In genomic region chr17:18785933-18786332, GRCh38 we compare ENCODE assay signal across 9 cellular contexts. TPM values are rescaled to one million over a fixed set of nuclear protein-coding genes. Genes with fewer than 3 reads are reported as not detected.
DNase-seq lines count a peak whose midpoint lies in the region; ATAC-seq, FAIRE-seq and TF ChIP-seq lines count a peak whose summit lies in the region.
"Not testable (repeated sequence)": the region's sequence is repeated elsewhere in the genome, so short reads cannot be mapped to it uniquely, and the experiment has no call there.
"Had no signal": no experiment of that assay in that cellular context is flagged by ENCODE, and none has a peak within 500 bp of the region (broad histone marks: within the 10 kb centered on the region; RNA-seq: fewer than 3 reads in every experiment).

No MANE protein-coding gene starts in this region.

- peaks cover 42% of the 10 kb centered on the region for H3K4me1 Mint-ChIP-seq in CD8-positive, alpha-beta T cell (ENCODE audit: low read depth)
- H3K4me1 Mint-ChIP-seq in astrocyte (ENCODE audit: low read depth, unreplicated experiment) = peaks cover 15% of the 10 kb centered on the region
- H3K4me1 Mint-ChIP-seq in nephron progenitor cell = peaks cover 36% of the 10 kb centered on the region

- intact Hi-C loops in CD8-positive, alpha-beta T cell (cut with DNase I, micrococcal nuclease); HepG2 (cut with micrococcal nuclease; ENCODE audit: unreplicated experiment): not testable (repeated sequence)

- H3K9me3 Mint-ChIP-seq in CD8-positive, alpha-beta T cell; astrocyte (ENCODE audit: unreplicated experiment); nephron progenitor cell: not testable (repeated sequence)

- not testable (repeated sequence) for FAIRE-seq in astrocyte (lab: Jason Lieb, UNC)
- FAIRE-seq in HepG2 (lab: Jason Lieb, UNC) = peak; percentile 8

- not testable (repeated sequence) for H3K27me3 ChIP-seq in CD8-positive, alpha-beta T cell (ENCODE audit: insufficient read depth, low read length); WERI-Rb-1 (ENCODE audit: insufficient read depth, low read depth, severe bottlenecking); astrocyte (ENCODE audit: insufficient read depth, low read length); ectodermal cell (ENCODE audit: control insufficient read depth, insufficient read depth, low read length, poor library complexity, severe bottlenecking); HepG2 (ENCODE audit: control insufficient read depth in 1 of 2, insufficient read depth in 2 of 2, low read length in 2 of 2)

- BruUV-seq in HepG2 (replicated peaks; lab: Mats Ljungman, UMichigan) = not testable (repeated sequence)

- H3K4me3 Mint-ChIP-seq in CD8-positive, alpha-beta T cell; astrocyte (ENCODE audit: unreplicated experiment); nephron progenitor cell: not testable (repeated sequence)

- H3K4me1 ChIP-seq in CD8-positive, alpha-beta T cell (ENCODE audit: insufficient read depth, low read length); astrocyte (ENCODE audit: insufficient read depth, low read length); ectodermal cell (ENCODE audit: control insufficient read depth, insufficient read depth, low read length); HepG2 (ENCODE audit: insufficient read depth, low read length): not testable (repeated sequence)

- DNase-seq in CD8-positive, alpha-beta T cell; astrocyte (ENCODE audit: low read depth); HepG2 (ENCODE audit: low spot score); nephron progenitor cell: not testable (repeated sequence)
- DNase-seq in ELF-1 (ENCODE audit: low read depth, low spot score) = peak; percentile 16
- peak; percentile 12 for DNase-seq in WERI-Rb-1

- not testable (repeated sequence) for H3K4me2 ChIP-seq in astrocyte (ENCODE audit: low read length); HepG2 (ENCODE audit: low read depth, low read length)

- H3K27ac Mint-ChIP-seq in CD8-positive, alpha-beta T cell = peak overlapping the region; percentile 8
- H3K27ac Mint-ChIP-seq in astrocyte (ENCODE audit: unreplicated experiment) (peak overlapping the region; percentile 12), nephron progenitor cell (peak overlapping the region; percentile 88)

- not testable (repeated sequence) for H3K4me3 ChIP-seq in CD8-positive, alpha-beta T cell (ENCODE audit: low read depth, low read length); WERI-Rb-1 (ENCODE audit: low read depth, low read length); astrocyte (ENCODE audit: insufficient read depth, low read depth, low read length); ectodermal cell (ENCODE audit: insufficient read depth, low read depth, low read length); HepG2 (replicated peaks in 1 of 3; ENCODE audit: insufficient read depth in 1 of 3, low read depth in 2 of 3, low read length in 3 of 3)

- H3K79me2 ChIP-seq in astrocyte (ENCODE audit: insufficient read depth, low read length) (peaks cover 45% of the 10 kb centered on the region), HepG2 (ENCODE audit: insufficient read depth, low read length) (peaks cover 16% of the 10 kb centered on the region)

- H3K9ac ChIP-seq in astrocyte (ENCODE audit: low read length); HepG2 (ENCODE audit: insufficient read depth, low read depth, low read length): not testable (repeated sequence)

- H3K9me3 ChIP-seq in CD8-positive, alpha-beta T cell (ENCODE audit: low read length); WERI-Rb-1 (ENCODE audit: severe bottlenecking); astrocyte (ENCODE audit: insufficient read depth, low read depth, low read length); ectodermal cell (ENCODE audit: control insufficient read depth, low read length); HepG2 (ENCODE audit: low read length): not testable (repeated sequence)

- H3K36me3 ChIP-seq in CD8-positive, alpha-beta T cell (ENCODE audit: insufficient read depth, low read length); WERI-Rb-1; astrocyte (ENCODE audit: insufficient read depth, low read length); ectodermal cell (ENCODE audit: control insufficient read depth, insufficient read depth, low read length); HepG2 (replicated peaks in 1 of 2; ENCODE audit: control insufficient read depth in 1 of 2, insufficient read depth in 2 of 2, low read length in 2 of 2): not testable (repeated sequence)

- H3K36me3 Mint-ChIP-seq in CD8-positive, alpha-beta T cell = peaks cover 36% of the 10 kb centered on the region
- not testable (repeated sequence) for H3K36me3 Mint-ChIP-seq in astrocyte (ENCODE audit: low read depth, unreplicated experiment)
- peaks cover 42% of the 10 kb centered on the region for H3K36me3 Mint-ChIP-seq in nephron progenitor cell (ENCODE audit: low read depth)

- CTCF ChIA-PET in CD8-positive, alpha-beta T cell (lab: Charles Lee); HepG2 (lab: Yijun Ruan, JAX; ENCODE audit: low intra/inter-chr PET ratio, low total read pairs): not testable (repeated sequence)

- not testable (repeated sequence) for H2AFZ ChIP-seq in astrocyte (ENCODE audit: low read depth, low read length); HepG2 (ENCODE audit: low read length)

- not testable (repeated sequence) for H3K27me3 Mint-ChIP-seq in CD8-positive, alpha-beta T cell (ENCODE audit: low read depth); astrocyte (ENCODE audit: low read depth, unreplicated experiment); nephron progenitor cell (ENCODE audit: low read depth, poor library complexity)

- not testable (repeated sequence) for TF ChIP-seq POLR2A in HepG2 (IDR thresholded peaks at IDR 0.05; ENCODE audit: insufficient read depth in 1 of 2, low read depth in 2 of 2, low read length in 2 of 2)

- WGBS in ectodermal cell, 2 experiments = 60 to 86% methylated on average over 1 of the region's 1 CpG
- WGBS in HepG2 (ENCODE audit: low lambda C conversion rate) = 87% methylated on average over 1 of the region's 1 CpG

- POLR2A ChIA-PET in CD8-positive, alpha-beta T cell (lab: Charles Lee); HepG2 (lab: Yijun Ruan, JAX): not testable (repeated sequence)

- not testable (repeated sequence) for H3K27ac ChIP-seq in CD8-positive, alpha-beta T cell (ENCODE audit: low read depth, low read length); WERI-Rb-1; astrocyte (ENCODE audit: low read depth, low read length); HepG2 (ENCODE audit: extremely low read length, insufficient read depth, low read length)
- peak overlapping the region; percentile 44 for H3K27ac ChIP-seq in ectodermal cell (ENCODE audit: insufficient read depth, low read depth, low read length, poor library complexity, severe bottlenecking)

- in situ Hi-C loops in HepG2 (cut with HindIII; ENCODE audit: extremely low pct_ligation_motif_present, low pct_unique_long_range_greater_than_20kb) = not testable (repeated sequence)

- not testable (repeated sequence) for ATAC-seq in CD8-positive, alpha-beta T cell; HepG2

- TF ChIP-seq CTCF in CD8-positive, alpha-beta T cell (IDR thresholded peaks at IDR 0.05); WERI-Rb-1 (IDR thresholded peaks at IDR 0.05; ENCODE audit: low read depth, low read length); astrocyte (IDR thresholded peaks at IDR 0.05; ENCODE audit: insufficient read depth, low read depth, low read length); HepG2 (CRISPR knock-in tag; IDR thresholded peaks at IDR 0.05); nephron progenitor cell (IDR thresholded peaks at IDR 0.05): not testable (repeated sequence)

- not testable (repeated sequence) for H4K20me1 ChIP-seq in astrocyte (ENCODE audit: insufficient read depth, low read length); HepG2 (ENCODE audit: insufficient read depth, low read length)

- TF ChIP-seq EP300 in HepG2 (IDR thresholded peaks at IDR 0.05; ENCODE audit: low read depth in 2 of 2, low read length in 2 of 2); HepG2 (CRISPR knock-in tag; IDR thresholded peaks at IDR 0.05; ENCODE audit: borderline replicate concordance): not testable (repeated sequence)

- not testable (repeated sequence) for TF ChIP-seq RAD21 in HepG2 (CRISPR knock-in tag; IDR thresholded peaks at IDR 0.05)

RNA-seq across cellular contexts. Expression of gene TVP23B, which starts 5.0 kb away (rescaled TPM):
- 10 to 100 TPM; 20.2 to 27.7 TPM for total RNA-seq in CD8-positive, alpha-beta T cell
- total RNA-seq in astrocyte (39.0 and 42.6 TPM in 2 replicates), HepG2 (2016; rRNA removed; fragmentation: Illumina TruSeq; extraction: Trizol) (50.6 and 66.5 TPM in 2 replicates)
- polyA plus RNA-seq in ectodermal cell (2013, experiment 1 of 4) = 28.0 TPM
- polyA plus RNA-seq in ectodermal cell (2013, experiment 2 of 4) = 33.9 TPM
- 21.9 TPM for polyA plus RNA-seq in ectodermal cell (2013, experiment 3 of 4)
- polyA plus RNA-seq in ectodermal cell (2013, experiment 4 of 4) = 26.5 TPM
- total RNA-seq in HepG2 (2016; cell fraction: cytosol; rRNA removed; fragmentation: Illumina TruSeq; extraction: Trizol; ENCODE audit: low read depth) = 12.9 and 20.4 TPM in 2 replicates
- total RNA-seq in HepG2 (2016; cell fraction: insoluble cytoplasmic fraction; rRNA removed; fragmentation: Illumina TruSeq; extraction: Trizol) = 52.0 and 62.4 TPM in 2 replicates
- 29.4 and 38.1 TPM in 2 replicates for total RNA-seq in HepG2 (2016; cell fraction: membrane; rRNA removed; fragmentation: Illumina TruSeq; extraction: Trizol)
- 56.0 and 61.9 TPM in 2 replicates for total RNA-seq in HepG2 (2016; cell fraction: nucleus; rRNA removed; fragmentation: Illumina TruSeq; extraction: Trizol)
- 31.8 and 45.1 TPM in 2 replicates for polyA plus RNA-seq in HepG2 (2011; rRNA removed)
- 16.9 and 29.0 TPM in 2 replicates for polyA plus RNA-seq in HepG2 (2011; cell fraction: cytosol; rRNA removed)
- polyA plus RNA-seq in HepG2 (2011; cell fraction: nucleus; rRNA removed) = 9.7 and 12.0 TPM in 2 replicates
- 46.3 and 50.0 TPM in 2 replicates for polyA plus RNA-seq in HepG2 (2012)
- polyA plus RNA-seq in HepG2 (2016; cell fraction: cytosol; fragmentation: Illumina TruSeq; extraction: Trizol; ENCODE audit: low read depth) = 4.6 and 5.7 TPM in 2 replicates
- polyA plus RNA-seq in HepG2 (2016; cell fraction: insoluble cytoplasmic fraction; fragmentation: Illumina TruSeq; extraction: Trizol; ENCODE audit: low read depth) = 33.7 and 39.4 TPM in 2 replicates
- polyA plus RNA-seq in HepG2 (2016; cell fraction: membrane; fragmentation: Illumina TruSeq; extraction: Trizol; ENCODE audit: low read depth) = 9.4 and 13.3 TPM in 2 replicates
- polyA plus RNA-seq in HepG2 (2016; cell fraction: nucleus; fragmentation: Illumina TruSeq; extraction: Trizol; ENCODE audit: insufficient read depth, low read depth) = 68.5 and 70.5 TPM in 2 replicates
- polyA minus RNA-seq in HepG2 (2011; rRNA and poly(A)+ RNA removed; ENCODE audit: low replicate concordance) = 28.0 and 36.3 TPM in 2 replicates
- polyA minus RNA-seq in HepG2 (2011; cell fraction: cytosol; rRNA and poly(A)+ RNA removed) = 33.0 and 34.2 TPM in 2 replicates
- 58.3 and 58.8 TPM in 2 replicates for polyA minus RNA-seq in HepG2 (2011; cell fraction: nucleus; rRNA and poly(A)+ RNA removed)

RNA-seq across cellular contexts. Expression of gene FBXW10, which starts 42.1 kb away (rescaled TPM):
- not detected for total RNA-seq in CD8-positive, alpha-beta T cell
- total RNA-seq in astrocyte (not detected in 2 replicates), HepG2 (2016; rRNA removed; fragmentation: Illumina TruSeq; extraction: Trizol) (0.04 TPM in 1 of 2 replicates, not detected in the other)
- 0.30 TPM for polyA plus RNA-seq in ectodermal cell (2013, experiment 1 of 4)
- not detected for polyA plus RNA-seq in ectodermal cell (2013, experiment 2 of 4)
- polyA plus RNA-seq in ectodermal cell (2013, experiment 3 of 4) = not detected
- polyA plus RNA-seq in ectodermal cell (2013, experiment 4 of 4) = 0.08 TPM
- 0.09 TPM in 1 of 2 replicates, not detected in the other for total RNA-seq in HepG2 (2016; cell fraction: cytosol; rRNA removed; fragmentation: Illumina TruSeq; extraction: Trizol; ENCODE audit: low read depth)
- 0.04 TPM in 1 of 2 replicates, not detected in the other for total RNA-seq in HepG2 (2016; cell fraction: insoluble cytoplasmic fraction; rRNA removed; fragmentation: Illumina TruSeq; extraction: Trizol)
- total RNA-seq in HepG2 (2016; cell fraction: membrane; rRNA removed; fragmentation: Illumina TruSeq; extraction: Trizol) = 0.10 TPM in 1 of 2 replicates, not detected in the other
- 0.13 and 0.22 TPM in 2 replicates for total RNA-seq in HepG2 (2016; cell fraction: nucleus; rRNA removed; fragmentation: Illumina TruSeq; extraction: Trizol)
- polyA plus RNA-seq in HepG2 (2011; rRNA removed) = 0.17 and 0.30 TPM in 2 replicates
- polyA plus RNA-seq in HepG2 (2011; cell fraction: cytosol; rRNA removed) = 0.07 and 0.08 TPM in 2 replicates
- 0.77 and 1.9 TPM in 2 replicates for polyA plus RNA-seq in HepG2 (2011; cell fraction: nucleus; rRNA removed)
- 0.59 and 1.5 TPM in 2 replicates for polyA plus RNA-seq in HepG2 (2012)
- not detected in 2 replicates for polyA plus RNA-seq in HepG2 (2016; cell fraction: cytosol; fragmentation: Illumina TruSeq; extraction: Trizol; ENCODE audit: low read depth)
- polyA plus RNA-seq in HepG2 (2016; cell fraction: insoluble cytoplasmic fraction; fragmentation: Illumina TruSeq; extraction: Trizol; ENCODE audit: low read depth) = not detected in 2 replicates
- polyA plus RNA-seq in HepG2 (2016; cell fraction: membrane; fragmentation: Illumina TruSeq; extraction: Trizol; ENCODE audit: low read depth) = not detected in 2 replicates
- 0.48 TPM in 1 of 2 replicates, not detected in the other for polyA plus RNA-seq in HepG2 (2016; cell fraction: nucleus; fragmentation: Illumina TruSeq; extraction: Trizol; ENCODE audit: insufficient read depth, low read depth)
- polyA minus RNA-seq in HepG2 (2011; rRNA and poly(A)+ RNA removed; ENCODE audit: low replicate concordance) = 0.04 and 0.23 TPM in 2 replicates
- not detected in 2 replicates for polyA minus RNA-seq in HepG2 (2011; cell fraction: cytosol; rRNA and poly(A)+ RNA removed)
- 0.64 and 0.75 TPM in 2 replicates for polyA minus RNA-seq in HepG2 (2011; cell fraction: nucleus; rRNA and poly(A)+ RNA removed)
- total RNA-seq: A673; CD4-positive, alpha-beta memory T cell had no signal
- polyA plus RNA-seq: CD4-positive, alpha-beta memory T cell had no signal

Comparison
In these comparisons a context has a peak if more than half of its experiments do, and no peak if none do; other contexts are left out.
1. H3K27ac Mint-ChIP-seq: peak in every context shown above with its lines; median percentile 88 in nephron progenitor cell; 12 in astrocyte; 8 in CD8-positive, alpha-beta T cell.